14 cellular contexts compared by ENCODE assay signal in the genomic region with DNA sequence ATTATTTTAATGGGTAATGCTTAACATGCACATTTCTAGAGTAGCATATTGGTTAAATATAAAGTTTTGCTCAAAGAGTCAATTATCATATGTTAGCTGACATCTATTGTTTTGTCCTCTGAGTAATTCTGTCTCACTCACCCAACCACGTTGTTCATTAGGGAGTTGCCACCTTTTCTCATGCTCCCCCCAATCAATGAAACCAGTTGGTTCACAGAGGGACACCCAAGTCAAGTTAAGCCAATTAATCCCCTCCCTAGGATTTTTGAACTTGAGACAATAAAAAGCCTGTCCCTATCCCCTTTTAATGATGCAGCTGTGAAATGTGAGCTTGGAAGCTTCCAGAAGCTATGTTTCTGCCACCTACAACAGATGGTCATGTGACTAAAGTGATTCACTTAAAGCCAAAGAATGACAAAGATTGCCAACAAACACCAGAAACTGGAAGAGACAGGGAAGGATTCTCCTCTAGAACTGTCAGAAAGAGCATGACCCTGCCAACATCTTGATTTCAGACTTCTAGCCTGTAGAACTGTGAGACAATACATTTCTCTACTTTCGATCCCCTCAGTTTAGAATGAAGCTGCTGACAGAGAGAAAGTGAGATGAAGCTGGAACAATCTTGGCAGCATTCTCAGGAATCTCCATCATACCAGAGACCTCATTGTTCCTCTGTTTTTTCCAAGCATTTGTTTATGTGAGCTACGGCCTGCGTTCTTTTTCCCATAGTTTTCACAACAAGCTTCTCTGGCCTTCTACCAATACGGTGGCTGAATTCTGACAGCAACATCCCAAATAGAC. TPM values are rescaled to one million over a fixed set of nuclear protein-coding genes. Genes with fewer than 3 reads are reported as not detected.
A peak's percentile ranks its signal among the peaks of the same experiment; 100 is the strongest.
DNase-seq lines count a peak whose midpoint lies in the region; ATAC-seq and TF ChIP-seq lines count a peak whose summit lies in the region.
"Had no signal": no experiment of that assay in that cellular context is flagged by ENCODE, and none has a peak within 500 bp of the region (broad histone marks: within the 10 kb centered on the region; RNA-seq: fewer than 3 reads in every experiment).

No MANE protein-coding gene starts in this region.

- DNase-seq in AG08395 (ENCODE audit: low spot score) (peak; percentile 50), WTC11 (ENCODE audit: low spot score) (no peak), fibroblast of gingiva (ENCODE audit: low read depth) (peak; percentile 81), myocyte (ENCODE audit: low read depth) (peak; percentile 57), islet precursor cell (no peak), NCI-H1930 (lab: John Stamatoyannopoulos, UW) (no peak)
- DNase-seq in stimulated activated CD4-positive, alpha-beta T cell treated with anti-CD3 and anti-CD28 coated beads, Interleukin-2, amount 100 ng/mL, for 24 hours, result no peak
- DNase-seq in activated CD8-positive, alpha-beta T cell treated with anti-CD3 and anti-CD28 coated beads, Interleukin-2, amount 10 ng/mL, durations not matched to agents 7 days and 5 days, result no peak
- DNase-seq: activated CD8-positive, alpha-beta T cell treated with anti-CD3 and anti-CD28 coated beads for 36 hours; activated naive CD8-positive, alpha-beta T cell treated with anti-CD3 and anti-CD28 coated beads, Interleukin-2, amount 10 ng/mL, durations not matched to agents 7 days and 5 days; DMS53; kidney glomerular epithelial cell had no signal

- no peak overlapping the region for H3K4me3 Mint-ChIP-seq in WTC11
- H3K4me3 Mint-ChIP-seq in activated CD8-positive, alpha-beta T cell treated with anti-CD3 and anti-CD28 coated beads, Interleukin-2, amount 10 ng/mL, durations not matched to agents 7 days and 5 days, result no peak overlapping the region
- H3K4me3 Mint-ChIP-seq: activated CD8-positive, alpha-beta T cell treated with anti-CD3 and anti-CD28 coated beads for 36 hours; activated naive CD8-positive, alpha-beta T cell treated with anti-CD3 and anti-CD28 coated beads, Interleukin-2, amount 10 ng/mL, durations not matched to agents 7 days and 5 days had no signal

- peaks cover 27% of the 10 kb centered on the region for H3K27me3 Mint-ChIP-seq in WTC11 (ENCODE audit: low read depth)
- H3K27me3 Mint-ChIP-seq in activated CD8-positive, alpha-beta T cell treated with anti-CD3 and anti-CD28 coated beads, Interleukin-2, amount 10 ng/mL, durations not matched to agents 7 days and 5 days (ENCODE audit: low read depth), result peaks cover 28% of the 10 kb centered on the region

- H3K9me3 Mint-ChIP-seq in WTC11, result no peaks in the 10 kb centered on the region
- no peaks in the 10 kb centered on the region for H3K9me3 Mint-ChIP-seq in activated CD8-positive, alpha-beta T cell treated with anti-CD3 and anti-CD28 coated beads, Interleukin-2, amount 10 ng/mL, durations not matched to agents 7 days and 5 days (ENCODE audit: insufficient read depth)
- H3K9me3 Mint-ChIP-seq: activated CD8-positive, alpha-beta T cell treated with anti-CD3 and anti-CD28 coated beads for 36 hours; activated naive CD8-positive, alpha-beta T cell treated with anti-CD3 and anti-CD28 coated beads, Interleukin-2, amount 10 ng/mL, durations not matched to agents 7 days and 5 days had no signal

- CTCF ChIA-PET in WTC11 (lab: Charles Lee), result no interaction called here
- CTCF ChIA-PET in activated CD8-positive, alpha-beta T cell treated with anti-CD3 and anti-CD28 coated beads, Interleukin-2, amount 10 ng/mL, durations not matched to agents 7 days and 5 days (lab: Charles Lee), result no interaction called here

- TF ChIP-seq CTCF in WTC11 (IDR thresholded peaks at IDR 0.05), result no peak

- POLR2A ChIA-PET in WTC11 (lab: Charles Lee), result no interaction called here
- POLR2A ChIA-PET in activated CD8-positive, alpha-beta T cell treated with anti-CD3 and anti-CD28 coated beads, Interleukin-2, amount 10 ng/mL, durations not matched to agents 7 days and 5 days (lab: Charles Lee), result no interaction called here

- H3K4me1 Mint-ChIP-seq in WTC11, result peaks cover 10% of the 10 kb centered on the region
- no peaks in the 10 kb centered on the region for H3K4me1 Mint-ChIP-seq in activated CD8-positive, alpha-beta T cell treated with anti-CD3 and anti-CD28 coated beads, Interleukin-2, amount 10 ng/mL, durations not matched to agents 7 days and 5 days (ENCODE audit: low read depth)

- no peak for ATAC-seq in WTC11
- ATAC-seq in activated CD8-positive, alpha-beta T cell treated with anti-CD3 and anti-CD28 coated beads, Interleukin-2, amount 10 ng/mL, durations not matched to agents 7 days and 5 days, result no peak
- ATAC-seq: A549; activated CD8-positive, alpha-beta T cell treated with anti-CD3 and anti-CD28 coated beads for 36 hours had no signal

- no peak overlapping the region for H3K27ac Mint-ChIP-seq in WTC11
- H3K27ac Mint-ChIP-seq in activated CD8-positive, alpha-beta T cell treated with anti-CD3 and anti-CD28 coated beads, Interleukin-2, amount 10 ng/mL, durations not matched to agents 7 days and 5 days, result no peak overlapping the region
- H3K27ac Mint-ChIP-seq: activated CD8-positive, alpha-beta T cell treated with anti-CD3 and anti-CD28 coated beads for 36 hours; activated naive CD8-positive, alpha-beta T cell treated with anti-CD3 and anti-CD28 coated beads, Interleukin-2, amount 10 ng/mL, durations not matched to agents 7 days and 5 days had no signal

- H3K36me3 Mint-ChIP-seq in WTC11, result no peaks in the 10 kb centered on the region
- H3K36me3 Mint-ChIP-seq in activated CD8-positive, alpha-beta T cell treated with anti-CD3 and anti-CD28 coated beads, Interleukin-2, amount 10 ng/mL, durations not matched to agents 7 days and 5 days (ENCODE audit: low read depth), result no peaks in the 10 kb centered on the region
- H3K36me3 Mint-ChIP-seq: activated naive CD8-positive, alpha-beta T cell treated with anti-CD3 and anti-CD28 coated beads, Interleukin-2, amount 10 ng/mL, durations not matched to agents 7 days and 5 days had no signal

TF ChIP-seq in WTC11, 78 proteins besides CTCF, POLR2A, EP300 and RAD21:
- TF ChIP-seq, protein P1, sequence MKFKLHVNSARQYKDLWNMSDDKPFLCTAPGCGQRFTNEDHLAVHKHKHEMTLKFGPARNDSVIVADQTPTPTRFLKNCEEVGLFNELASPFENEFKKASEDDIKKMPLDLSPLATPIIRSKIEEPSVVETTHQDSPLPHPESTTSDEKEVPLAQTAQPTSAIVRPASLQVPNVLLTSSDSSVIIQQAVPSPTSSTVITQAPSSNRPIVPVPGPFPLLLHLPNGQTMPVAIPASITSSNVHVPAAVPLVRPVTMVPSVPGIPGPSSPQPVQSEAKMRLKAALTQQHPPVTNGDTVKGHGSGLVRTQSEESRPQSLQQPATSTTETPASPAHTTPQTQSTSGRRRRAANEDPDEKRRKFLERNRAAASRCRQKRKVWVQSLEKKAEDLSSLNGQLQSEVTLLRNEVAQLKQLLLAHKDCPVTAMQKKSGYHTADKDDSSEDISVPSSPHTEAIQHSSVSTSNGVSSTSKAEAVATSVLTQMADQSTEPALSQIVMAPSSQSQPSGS (CRISPR knock-in tag; IDR thresholded peaks at IDR 0.05; ENCODE audit: borderline replicate concordance, low read depth), result no peak
- TF ChIP-seq, protein P2, sequence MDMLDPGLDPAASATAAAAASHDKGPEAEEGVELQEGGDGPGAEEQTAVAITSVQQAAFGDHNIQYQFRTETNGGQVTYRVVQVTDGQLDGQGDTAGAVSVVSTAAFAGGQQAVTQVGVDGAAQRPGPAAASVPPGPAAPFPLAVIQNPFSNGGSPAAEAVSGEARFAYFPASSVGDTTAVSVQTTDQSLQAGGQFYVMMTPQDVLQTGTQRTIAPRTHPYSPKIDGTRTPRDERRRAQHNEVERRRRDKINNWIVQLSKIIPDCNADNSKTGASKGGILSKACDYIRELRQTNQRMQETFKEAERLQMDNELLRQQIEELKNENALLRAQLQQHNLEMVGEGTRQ (CRISPR knock-in tag; IDR thresholded peaks at IDR 0.05), result 0 out of 2 replicates have a peak, but pooled peaks have one; percentile 18
- TF ChIP-seq, protein P3, sequence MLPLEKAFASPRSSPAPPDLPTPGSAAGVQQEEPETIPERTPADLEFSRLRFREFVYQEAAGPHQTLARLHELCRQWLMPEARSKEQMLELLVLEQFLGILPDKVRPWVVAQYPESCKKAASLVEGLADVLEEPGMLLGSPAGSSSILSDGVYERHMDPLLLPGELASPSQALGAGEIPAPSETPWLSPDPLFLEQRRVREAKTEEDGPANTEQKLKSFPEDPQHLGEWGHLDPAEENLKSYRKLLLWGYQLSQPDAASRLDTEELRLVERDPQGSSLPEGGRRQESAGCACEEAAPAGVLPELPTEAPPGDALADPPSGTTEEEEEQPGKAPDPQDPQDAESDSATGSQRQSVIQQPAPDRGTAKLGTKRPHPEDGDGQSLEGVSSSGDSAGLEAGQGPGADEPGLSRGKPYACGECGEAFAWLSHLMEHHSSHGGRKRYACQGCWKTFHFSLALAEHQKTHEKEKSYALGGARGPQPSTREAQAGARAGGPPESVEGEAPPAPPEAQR (CRISPR knock-in tag; IDR thresholded peaks at IDR 0.05), result no peak

RNA-seq across cellular contexts. Expression of a gene that starts 57.9 kb away (rescaled TPM):
- total RNA-seq in WTC11 (2021), result 12.4 to 17.7 TPM (median 15.0 TPM) in 3 replicates
- 55.3 and 97.1 TPM in 2 replicates for total RNA-seq in myocyte
- polyA plus RNA-seq in myocyte (2012), result 36.8 TPM
- not detected for total RNA-seq in activated CD8-positive, alpha-beta T cell treated with anti-CD3 and anti-CD28 coated beads, Interleukin-2, amount 10 ng/mL, durations not matched to agents 7 days and 5 days
- total RNA-seq: activated naive CD8-positive, alpha-beta T cell treated with anti-CD3 and anti-CD28 coated beads, Interleukin-2, amount 10 ng/mL, durations not matched to agents 7 days and 5 days; T-helper 1 cell treated with Interleukin-12 subunit alpha and Interleukin-12 subunit beta and Interleukin-4 antibody, amounts not matched to agents 30 ng/mL and 1 ng/mL, for 36 hours had no signal

Comparison
In these comparisons a context has a peak if more than half of its experiments do, and no peak if none do; other contexts are left out.
1. DNase-seq: peak in AG08395 (single experiment), fibroblast of gingiva (single experiment) and myocyte (single experiment); none in WTC11 (single experiment), islet precursor cell (single experiment), stimulated activated CD4-positive, alpha-beta T cell treated with anti-CD3 and anti-CD28 coated beads, Interleukin-2, amount 100 ng/mL, for 24 hours (0 of 2), NCI-H1930 (0 of 2) and activated CD8-positive, alpha-beta T cell treated with anti-CD3 and anti-CD28 coated beads, Interleukin-2, amount 10 ng/mL, durations not matched to agents 7 days and 5 days (single experiment).
2. RNA of a gene that starts 57.9 kb away (total RNA-seq): 55.3 to 97.1 TPM in myocyte and 12.4 to 17.7 TPM in WTC11; not detected in activated CD8-positive, alpha-beta T cell treated with anti-CD3 and anti-CD28 coated beads, Interleukin-2, amount 10 ng/mL, durations not matched to agents 7 days and 5 days; every median in the first group is over 10 times any median in the second.